27 cellular contexts compared by ENCODE assay signal in genomic region chr9:36099718-36100117, GRCh38. TPM values are rescaled to one million over a fixed set of nuclear protein-coding genes. Genes with fewer than 3 reads are reported as not detected.
DNase-seq lines count a peak whose midpoint lies in the region; ATAC-seq, FAIRE-seq and TF ChIP-seq lines count a peak whose summit lies in the region.
"Had no signal": no experiment of that assay in that cellular context is flagged by ENCODE, and none has a peak within 500 bp of the region (broad histone marks: within the 10 kb centered on the region; RNA-seq: fewer than 3 reads in every experiment).

No MANE protein-coding gene starts in this region.

- H3K4me3 Mint-ChIP-seq in astrocyte (ENCODE audit: unreplicated experiment) (no peak overlapping the region), mesothelial cell of epicardium (no peak overlapping the region)
- H3K4me3 Mint-ChIP-seq: CD4-positive, CD25-positive, alpha-beta regulatory T cell had no signal

- H3K4me3 ChIP-seq in SK-N-SH (ENCODE audit: low read depth in 2 of 2, low read length in 1 of 2) (no peak overlapping the region), astrocyte (ENCODE audit: insufficient read depth, low read depth, low read length) (no peak overlapping the region), heart right ventricle (no peak overlapping the region), brain microvascular endothelial cell (ENCODE audit: low read depth, low read length) (no peak overlapping the region)

- H3K4me2 ChIP-seq in SK-N-SH (0 out of 2 replicates have a peak overlapping the region, but pooled peaks have one; percentile 20), astrocyte (ENCODE audit: low read length) (no peak overlapping the region)

- H3F3A ChIP-seq in SK-N-SH (replicated peaks; ENCODE audit: insufficient read depth), result peaks cover 48% of the 10 kb centered on the region

- CTCF ChIA-PET in SK-N-SH (lab: Yijun Ruan, JAX), result interaction anchor here (0.6 to 6.4 kb wide), 4 partner anchors 17 to 67 kb away, joined by 3 to 167 read pairs (median 41); partner anchors contain the start of genes CCIN and RECK

- no peak for ATAC-seq in SK-N-SH treated with all-trans-retinoic acid at 6 μM for 48 hours
- ATAC-seq in heart right ventricle, result no peak
- ATAC-seq: Panc1 had no signal

- WGBS in SK-N-SH (ENCODE audit: low lambda C conversion rate), result 89% methylated on average over 1 of the region's 1 CpG
- WGBS in heart right ventricle, 2 donors, result 85 to 89% methylated on average over 1 of the region's 1 CpG

- H3K4me1 ChIP-seq in SK-N-SH (ENCODE audit: control insufficient read depth in 1 of 2, insufficient read depth in 2 of 2, low read depth in 1 of 2, low read length in 1 of 2), result peaks cover 0 to 30% of the 10 kb centered on the region in 2 experiments; a peak in 3 of 4 replicates
- peaks cover 34% of the 10 kb centered on the region for H3K4me1 ChIP-seq in astrocyte (ENCODE audit: insufficient read depth, low read length)
- H3K4me1 ChIP-seq in heart right ventricle, result peaks cover 0 to 8% (median 0%) of the 10 kb centered on the region in 9 donors

- no peaks in the 10 kb centered on the region for H3K9me2 ChIP-seq in SK-N-SH

- no peak for FAIRE-seq in astrocyte (lab: Jason Lieb, UNC)
- FAIRE-seq: GM19239, HTR-8/SVneo had no signal

- H3K27me3 Mint-ChIP-seq in astrocyte (ENCODE audit: low read depth, unreplicated experiment) (no peaks in the 10 kb centered on the region), mesothelial cell of epicardium (ENCODE audit: low read depth) (no peaks in the 10 kb centered on the region)
- H3K27me3 Mint-ChIP-seq: CD4-positive, CD25-positive, alpha-beta regulatory T cell had no signal

- intact Hi-C loops in heart right ventricle (cut with DNase I), result loop anchor here in 4 of 10 donors (5.0 to 10.0 kb wide), 3 partner anchors 68 to 235 kb away; partner anchors contain the start of gene CCIN (in 2 of the 4)

- H3K4me1 Mint-ChIP-seq in astrocyte (ENCODE audit: low read depth, unreplicated experiment) (peaks cover 49% of the 10 kb centered on the region), mesothelial cell of epicardium (peaks cover 29% of the 10 kb centered on the region)

- peak overlapping the region; percentile 17; the same call in 1 of the 2 replicates for H3K9ac ChIP-seq in SK-N-SH
- no peak overlapping the region for H3K9ac ChIP-seq in astrocyte (ENCODE audit: low read length)

- H3K36me3 Mint-ChIP-seq in astrocyte (ENCODE audit: low read depth, unreplicated experiment), result peaks cover under 1% of the 10 kb centered on the region
- peaks cover 2% of the 10 kb centered on the region for H3K36me3 Mint-ChIP-seq in mesothelial cell of epicardium
- H3K36me3 Mint-ChIP-seq: CD4-positive, CD25-positive, alpha-beta regulatory T cell had no signal

- peaks cover 0 to 6% of the 10 kb centered on the region in 2 experiments for H3K36me3 ChIP-seq in SK-N-SH (replicated peaks in 1 of 2; ENCODE audit: control insufficient read depth in 1 of 2, insufficient read depth in 2 of 2, low read length in 1 of 2)
- no peaks in the 10 kb centered on the region for H3K36me3 ChIP-seq in astrocyte (ENCODE audit: insufficient read depth, low read length)
- H3K36me3 ChIP-seq in heart right ventricle, result peaks cover 0 to 5% (median 0%) of the 10 kb centered on the region in 9 donors
- no peaks in the 10 kb centered on the region for H3K36me3 ChIP-seq in brain microvascular endothelial cell (replicated peaks)

- TF ChIP-seq CTCF in SK-N-SH (IDR thresholded peaks at IDR 0.05), result no peak
- no peak for TF ChIP-seq CTCF in astrocyte (IDR thresholded peaks at IDR 0.05; ENCODE audit: insufficient read depth, low read depth, low read length)
- no peak for TF ChIP-seq CTCF in mesothelial cell of epicardium (IDR thresholded peaks at IDR 0.05; ENCODE audit: unreplicated experiment)
- TF ChIP-seq CTCF in heart right ventricle (IDR thresholded peaks at IDR 0.05), result no peak
- no peak for TF ChIP-seq CTCF in brain microvascular endothelial cell (IDR thresholded peaks at IDR 0.05; ENCODE audit: low read depth, low read length, missing control alignments)

- H3K79me2 ChIP-seq in SK-N-SH (ENCODE audit: insufficient read depth), result no peaks in the 10 kb centered on the region
- no peaks in the 10 kb centered on the region for H3K79me2 ChIP-seq in astrocyte (ENCODE audit: insufficient read depth, low read length)

- no peaks in the 10 kb centered on the region for H3K9me3 Mint-ChIP-seq in astrocyte (ENCODE audit: unreplicated experiment)
- no peaks in the 10 kb centered on the region for H3K9me3 Mint-ChIP-seq in mesothelial cell of epicardium
- H3K9me3 Mint-ChIP-seq: CD4-positive, CD25-positive, alpha-beta regulatory T cell had no signal

- H3K9me3 ChIP-seq in SK-N-SH, result no peaks in the 10 kb centered on the region
- H3K9me3 ChIP-seq in astrocyte (ENCODE audit: insufficient read depth, low read depth, low read length), result no peaks in the 10 kb centered on the region
- H3K9me3 ChIP-seq in heart right ventricle, result no peaks in the 10 kb centered on the region

- no peak for TF ChIP-seq EP300 in SK-N-SH (IDR thresholded peaks at IDR 0.05; ENCODE audit: borderline replicate concordance in 1 of 2, low read depth in 1 of 2, low read length in 1 of 2)

- H2AFZ ChIP-seq in SK-N-SH (ENCODE audit: low read depth), result no peak overlapping the region
- no peak overlapping the region for H2AFZ ChIP-seq in astrocyte (ENCODE audit: low read depth, low read length)

- in situ Hi-C loops in brain microvascular endothelial cell (cut with HindIII; ENCODE audit: low pct_ligation_motif_present, low sequenced_read_pairs), result no loop called here

- H3K27me3 ChIP-seq in SK-N-SH (ENCODE audit: insufficient read depth) (no peaks in the 10 kb centered on the region), astrocyte (ENCODE audit: insufficient read depth, low read length) (no peaks in the 10 kb centered on the region), heart right ventricle (no peaks in the 10 kb centered on the region), brain microvascular endothelial cell (replicated peaks) (no peaks in the 10 kb centered on the region)

- H3K27ac Mint-ChIP-seq in astrocyte (ENCODE audit: unreplicated experiment) (peak overlapping the region; percentile 100), mesothelial cell of epicardium (peak overlapping the region; percentile 33)
- H3K27ac Mint-ChIP-seq: CD4-positive, CD25-positive, alpha-beta regulatory T cell had no signal

- H3K27ac ChIP-seq in SK-N-SH (ENCODE audit: low read depth in 2 of 2, low read length in 1 of 2) (peak overlapping the region; percentile 66 to 90; a peak in 3 of 4 replicates), astrocyte (ENCODE audit: low read depth, low read length) (no peak overlapping the region), heart right ventricle (no peak overlapping the region), brain microvascular endothelial cell (no peak overlapping the region)
- H3K27ac ChIP-seq: RWPE1 had no signal

- POLR2A ChIA-PET in SK-N-SH (lab: Yijun Ruan, JAX), result no interaction called here

- H4K20me1 ChIP-seq in SK-N-SH (ENCODE audit: insufficient read depth), result no peaks in the 10 kb centered on the region
- no peaks in the 10 kb centered on the region for H4K20me1 ChIP-seq in astrocyte (ENCODE audit: insufficient read depth, low read length)

- no peak for TF ChIP-seq RAD21 in SK-N-SH (IDR thresholded peaks at IDR 0.05; ENCODE audit: low read length)

- DNase-seq in SK-N-SH (no peak), astrocyte (ENCODE audit: low read depth) (no peak), mesothelial cell of epicardium (ENCODE audit: low spot score in 2 of 2, unreplicated experiment in 2 of 2) (no peak), heart right ventricle (no peak), AML-193 (lab: John Stamatoyannopoulos, UW) (no peak), NCI-H526 treated with DMSO at 0.1 percent for 48 hours (lab: John Stamatoyannopoulos, UW) (no peak), brain microvascular endothelial cell (no peak)
- DNase-seq: 8988T; ACHN; CD4-positive, CD25-positive, alpha-beta regulatory T cell; DMS153; DND-41; H7; KG1; NCI-H1048; NCI-H1417; NCI-H1694; NCI-H2029 treated with DMSO at 0.1 percent for 48 hours; NCI-H446 treated with DMSO at 0.1 percent for 48 hours; NCI-H69; SHP77 treated with DMSO at 0.1 percent for 48 hours had no signal

TF ChIP-seq in SK-N-SH, 30 proteins besides CTCF, POLR2A, EP300 and RAD21 (continues in another document):
- TF ChIP-seq CHD2 (IDR thresholded peaks at IDR 0.05; ENCODE audit: low read length, partially characterized antibody), result no peak
- TF ChIP-seq FOXM1 (IDR thresholded peaks at IDR 0.05; ENCODE audit: low read depth), result no peak
- TF ChIP-seq PBX3 (IDR thresholded peaks at IDR 0.05), result peak; percentile 21

TF ChIP-seq in SK-N-SH treated with all-trans-retinoic acid at 6 μM for 48 hours, 23 proteins besides CTCF, POLR2A, EP300 and RAD21 (continues in another document):
- TF ChIP-seq CREB5 (CRISPR knock-in tag; IDR thresholded peaks at IDR 0.05; ENCODE audit: low read depth), result no peak
- no peak for TF ChIP-seq CSRNP3 (CRISPR knock-in tag; IDR thresholded peaks at IDR 0.05)

RNA-seq across cellular contexts. Expression of gene GLIPR2, which starts 36.8 kb away (rescaled TPM):
- 38.3 and 40.1 TPM in 2 replicates for polyA plus RNA-seq in SK-N-SH (2012; rRNA removed)
- polyA plus RNA-seq in SK-N-SH (2012; cell fraction: cytosol; rRNA removed), result 38.4 and 43.1 TPM in 2 replicates
- 25.0 and 25.4 TPM in 2 replicates for polyA plus RNA-seq in SK-N-SH (2012; cell fraction: nucleus; rRNA removed)
- 150 and 157 TPM in 2 replicates for total RNA-seq in astrocyte
- 31.3 to 34.1 TPM (median 33.3 TPM) in 3 replicates for total RNA-seq in mesothelial cell of epicardium
- 10 to 100 TPM in 2 of 10 donors, 1 to 10 TPM in 8; 4.7 to 19.2 (median 5.8) TPM for total RNA-seq in heart right ventricle
- polyA plus RNA-seq in heart right ventricle, result 10 to 100 TPM in 1 of 2 donors, 1 to 10 TPM in 1; 8.0 to 13.9 TPM
- total RNA-seq: OCI-LY7 had no signal

Comparison
In these comparisons a context has a peak if more than half of its experiments do, and no peak if none do; other contexts are left out.
1. H3K27ac ChIP-seq: peak in SK-N-SH (2 of 2); none in astrocyte (single experiment), heart right ventricle (0 of 10) and brain microvascular endothelial cell (single experiment).